ENCODE assay signal across 9 cellular contexts in the genomic region with DNA sequence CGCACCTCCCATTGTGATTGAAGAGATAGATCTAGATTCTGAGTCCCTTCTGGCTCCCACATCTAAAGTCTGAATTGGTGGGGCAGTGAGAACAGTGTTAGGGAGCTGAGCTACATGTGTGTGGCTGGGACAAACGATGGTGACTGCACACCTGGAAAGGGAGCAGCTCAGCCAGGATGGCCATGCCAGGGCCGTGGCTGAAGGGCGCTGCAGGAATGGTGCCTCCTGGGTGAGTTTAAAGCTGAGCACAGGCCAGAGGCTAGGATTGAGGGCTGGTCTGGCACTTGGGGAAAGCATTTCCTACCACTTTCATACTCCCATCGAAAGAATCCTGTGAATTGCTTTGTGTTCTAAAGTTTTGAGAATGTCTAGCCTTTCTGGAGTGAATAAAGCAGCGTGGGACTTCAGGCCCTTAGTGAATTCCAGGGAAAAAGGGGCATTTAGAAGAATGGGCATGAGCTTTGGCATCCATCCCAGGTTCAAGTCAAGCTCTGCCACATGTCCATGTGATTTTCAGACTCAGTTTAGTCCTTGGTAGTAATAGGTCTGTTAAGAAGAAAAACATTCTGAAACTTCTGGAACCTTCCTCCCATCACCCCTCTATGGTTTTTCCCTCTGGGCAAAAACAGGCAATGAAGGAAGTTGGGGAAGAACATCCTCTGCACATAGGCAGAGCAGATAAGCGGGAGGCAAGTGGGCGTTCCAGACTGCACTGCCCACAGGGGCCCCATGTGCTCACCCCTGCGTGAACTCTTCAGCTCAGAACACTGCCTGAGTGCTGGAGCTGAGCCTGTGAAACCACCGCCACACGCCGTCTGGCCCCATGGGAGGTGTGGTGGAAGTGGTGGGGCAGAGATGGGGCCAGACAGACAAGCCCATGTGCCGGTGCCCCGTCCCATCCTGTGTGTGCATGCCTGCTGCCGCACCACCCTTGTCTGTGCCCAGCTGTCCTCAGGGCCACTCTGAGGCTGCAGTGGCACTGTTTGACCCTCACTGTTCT. TPM values are rescaled to one million over a fixed set of nuclear protein-coding genes. Genes with fewer than 3 reads are reported as not detected.
DNase-seq lines count a peak whose midpoint lies in the region; ATAC-seq lines count a peak whose summit lies in the region.
"Had no signal": no experiment of that assay in that cellular context is flagged by ENCODE, and none has a peak within 500 bp of the region (broad histone marks: within the 10 kb centered on the region; RNA-seq: fewer than 3 reads in every experiment).

No MANE protein-coding gene starts in this region.

- peaks cover 5% of the 10 kb centered on the region for H3K36me3 Mint-ChIP-seq in IgD-negative memory B cell

- no peaks in the 10 kb centered on the region for H3K9me3 Mint-ChIP-seq in IgD-negative memory B cell

- no peaks in the 10 kb centered on the region for H3K27me3 Mint-ChIP-seq in IgD-negative memory B cell

- DNase-seq in posterior vena cava (ENCODE audit: low spot score) (peak; percentile 68), ureter (ENCODE audit: low spot score) (no peak), NCI-H82 treated with DMSO at 0.1 percent for 48 hours (lab: John Stamatoyannopoulos, UW; ENCODE audit: unreplicated experiment) (no peak)
- DNase-seq in NK-92 treated with Interleukin-12 subunit alpha and Interleukin-12 subunit beta, amount 100 ng/mL, for 24 hours (lab: John Stamatoyannopoulos, UW), result no peak
- DNase-seq: psoas muscle had no signal

- ATAC-seq in GM21423 (IDR thresholded peaks at IDR 0.05; ENCODE audit: unreplicated experiment), result peak; percentile 98
- ATAC-seq: psoas muscle had no signal

- peak overlapping the region; percentile 39 to 59 (median 43) for H3K27ac Mint-ChIP-seq in IgD-negative memory B cell

- H3K4me1 Mint-ChIP-seq in IgD-negative memory B cell, result peaks cover 17 to 20% (median 20%) of the 10 kb centered on the region in 3 donors

- intact Hi-C loops in posterior vena cava (cut with DNase I), result no loop called here

- H3K4me3 Mint-ChIP-seq in IgD-negative memory B cell, result peak overlapping the region in 2 of 4 donors; percentile 57 to 77

RNA-seq across cellular contexts. Expression of a gene that starts 12.9 kb away (rescaled TPM):
- polyA plus RNA-seq in IgD-negative memory B cell, result not detected
- total RNA-seq in posterior vena cava (not detected), ureter (0.29 TPM)
- total RNA-seq: bronchial epithelial cell, M059J, psoas muscle had no signal

RNA-seq across cellular contexts. Expression of a gene that starts 40.8 kb away (rescaled TPM):
- polyA plus RNA-seq in IgD-negative memory B cell, result 14.2 TPM
- total RNA-seq in posterior vena cava (10 to 100 TPM; 15.6 to 17.5 TPM), ureter (18.6 TPM)

RNA-seq across cellular contexts. Expression of a gene that starts 41.4 kb away (rescaled TPM):
- 128 TPM for polyA plus RNA-seq in IgD-negative memory B cell
- total RNA-seq in posterior vena cava (10 to 100 TPM; 15.1 to 23.8 TPM), ureter (31.7 TPM)

RNA-seq across cellular contexts. Expression of a gene that starts 59.0 kb away (rescaled TPM):
- polyA plus RNA-seq in IgD-negative memory B cell, result 20.7 TPM
- 10 to 100 TPM; 15.4 to 23.4 TPM for total RNA-seq in posterior vena cava
- total RNA-seq in ureter, result 25.3 TPM
